17 cellular contexts compared by ENCODE assay signal in genomic region chrX:13144927-13145659, GRCh38.
DNase-seq lines count a peak whose midpoint lies in the region; ATAC-seq and TF ChIP-seq lines count a peak whose summit lies in the region.
"Had no signal": no experiment of that assay in that cellular context is flagged by ENCODE, and none has a peak within 500 bp of the region (broad histone marks: within the 10 kb centered on the region; RNA-seq: fewer than 3 reads in every experiment).

No MANE protein-coding gene starts in this region.

- intact Hi-C loops in Right ventricle myocardium superior (cut with DNase I), result no loop called here

- H3K27ac ChIP-seq in brain microvascular endothelial cell, result peak overlapping the region; percentile 5
- H3K27ac ChIP-seq: KMS-11 had no signal

- H3K27me3 ChIP-seq in brain microvascular endothelial cell (replicated peaks), result no peaks in the 10 kb centered on the region

- DNase-seq in HCEC 1CT (peak; percentile 20), brain microvascular endothelial cell (no peak), fibroblast of the aortic adventitia (ENCODE audit: low read depth) (peak; percentile 39), DMS153 treated with DMSO at 0.1 percent for 48 hours (lab: John Stamatoyannopoulos, UW; ENCODE audit: unreplicated experiment) (no peak), Right ventricle myocardium superior (no peak), NCI-H2196 treated with DMSO at 0.1 percent for 48 hours (lab: John Stamatoyannopoulos, UW; ENCODE audit: unreplicated experiment) (no peak), NCI-H2196 (lab: John Stamatoyannopoulos, UW; ENCODE audit: unreplicated experiment) (no peak)
- DNase-seq: C1 segment of cervical spinal cord, DMS79 treated with DMSO at 0.1 percent for 48 hours, H9, MV-4-11, NCI-H1694 treated with DMSO at 0.1 percent for 48 hours, NCI-H226, NCI-H524, RPMI8226, SIG-M5 had no signal

- ATAC-seq in Right ventricle myocardium superior (ENCODE audit: poor library complexity), result no peak

- TF ChIP-seq CTCF in brain microvascular endothelial cell (IDR thresholded peaks at IDR 0.05; ENCODE audit: low read depth, low read length, missing control alignments), result no peak
- TF ChIP-seq CTCF in fibroblast of the aortic adventitia (IDR thresholded peaks at IDR 0.05; ENCODE audit: insufficient read depth, low read length), result no peak

- in situ Hi-C loops in brain microvascular endothelial cell (cut with HindIII; ENCODE audit: low pct_ligation_motif_present, low sequenced_read_pairs), result no loop called here

- no peak overlapping the region for H3K4me3 ChIP-seq in brain microvascular endothelial cell (ENCODE audit: low read depth, low read length)
- H3K4me3 ChIP-seq in fibroblast of the aortic adventitia (ENCODE audit: low read depth, low read length), result no peak overlapping the region

- no peaks in the 10 kb centered on the region for H3K36me3 ChIP-seq in brain microvascular endothelial cell (replicated peaks)

Comparison
In these comparisons a context has a peak if more than half of its experiments do, and no peak if none do; other contexts are left out.
1. DNase-seq: peak in HCEC 1CT (single experiment) and fibroblast of the aortic adventitia (single experiment); none in brain microvascular endothelial cell (single experiment), DMS153 treated with DMSO at 0.1 percent for 48 hours (single experiment), Right ventricle myocardium superior (single experiment), NCI-H2196 treated with DMSO at 0.1 percent for 48 hours (single experiment) and NCI-H2196 (single experiment).